In genomic region chr2:230225486-230225885, GRCh38 we compare ENCODE assay signal across 9 cellular contexts. TPM values are rescaled to one million over a fixed set of nuclear protein-coding genes. Genes with fewer than 3 reads are reported as not detected.
DNase-seq lines count a peak whose midpoint lies in the region; ATAC-seq, FAIRE-seq and TF ChIP-seq lines count a peak whose summit lies in the region.
"Had no signal": no experiment of that assay in that cellular context is flagged by ENCODE, and none has a peak within 500 bp of the region (broad histone marks: within the 10 kb centered on the region; RNA-seq: fewer than 3 reads in every experiment).

TSS of gene SP140 (plus strand) at chr2:230225736. CDS start at chr2:230225845, 109 bp downstream.

- peaks cover 66% of the 10 kb centered on the region for H3K4me1 Mint-ChIP-seq in central memory CD8-positive, alpha-beta T cell
- no peaks in the 10 kb centered on the region for H3K4me1 Mint-ChIP-seq in endodermal cell

- no peak for FAIRE-seq in HTR-8/SVneo (lab: Jason Lieb, UNC)

- H3K27me3 ChIP-seq in endodermal cell (ENCODE audit: control insufficient read depth, insufficient read depth, low read length, poor library complexity, severe bottlenecking): no peaks in the 10 kb centered on the region

- WGBS in endodermal cell (ENCODE audit: insufficient coverage in 1 of 2, insufficient read length in 1 of 2), 2 experiments: 89 to 95% methylated on average over 4 to 8 of the region's 8 CpGs

- peaks cover 16% of the 10 kb centered on the region for H3K36me3 Mint-ChIP-seq in central memory CD8-positive, alpha-beta T cell (ENCODE audit: insufficient read depth)
- H3K36me3 Mint-ChIP-seq in endodermal cell (ENCODE audit: low read depth): peaks cover under 1% of the 10 kb centered on the region

- H3K27ac ChIP-seq in endodermal cell (ENCODE audit: low read depth, low read length): no peak within 1 kb of the TSS

- no peaks in the 10 kb centered on the region for H3K4me1 ChIP-seq in endodermal cell (ENCODE audit: control insufficient read depth, insufficient read depth, low read length)

- peaks cover under 1% of the 10 kb centered on the region for H3K9me3 Mint-ChIP-seq in central memory CD8-positive, alpha-beta T cell
- peaks cover 9% of the 10 kb centered on the region for H3K9me3 Mint-ChIP-seq in endodermal cell

- no peak for TF ChIP-seq CTCF in endodermal cell (conservative IDR thresholded peaks at IDR 0.05)

- peaks cover 10% of the 10 kb centered on the region for H3K9me3 ChIP-seq in endodermal cell (ENCODE audit: control insufficient read depth, low read length)

- H3K36me3 ChIP-seq in endodermal cell (ENCODE audit: control insufficient read depth, insufficient read depth, low read length): no peaks in the 10 kb centered on the region

- DNase-seq in T-helper 22 cell (ENCODE audit: low read depth): peak; percentile 79
- peak; percentile 45 to 75 for DNase-seq in central memory CD8-positive, alpha-beta T cell (ENCODE audit: low spot score in 2 of 2)
- DNase-seq in stimulated activated CD4-positive, alpha-beta T cell treated with anti-CD3 and anti-CD28 coated beads, Interleukin-15, amount 100 ng/mL, for 24 hours: peak; percentile 87
- no peak for DNase-seq in NCI-H2171 treated with DMSO at 0.1 percent for 48 hours (lab: John Stamatoyannopoulos, UW)
- DNase-seq in HTR-8/SVneo (ENCODE audit: insufficient read length, low spot score): no peak
- DNase-seq in endodermal cell: no peak

- H3K4me3 Mint-ChIP-seq in central memory CD8-positive, alpha-beta T cell: peak within 1 kb of the TSS; percentile 83
- no peak within 1 kb of the TSS for H3K4me3 Mint-ChIP-seq in endodermal cell

- no peak within 1 kb of the TSS for H3K9ac ChIP-seq in endodermal cell (ENCODE audit: extremely low read depth, low read length, poor library complexity, severe bottlenecking)

- peak; percentile 79 for ATAC-seq in GM18502 (IDR thresholded peaks at IDR 0.05; ENCODE audit: poor library complexity, unreplicated experiment)
- ATAC-seq in HG02798 (IDR thresholded peaks at IDR 0.05; ENCODE audit: poor library complexity, unreplicated experiment): peak; percentile 82
- ATAC-seq in central memory CD8-positive, alpha-beta T cell (replicated peaks; ENCODE audit: extremely low read depth, poor library complexity, severe bottlenecking): peak; percentile 94

- H3K27me3 Mint-ChIP-seq in central memory CD8-positive, alpha-beta T cell: no peaks in the 10 kb centered on the region
- no peaks in the 10 kb centered on the region for H3K27me3 Mint-ChIP-seq in endodermal cell (ENCODE audit: insufficient read depth)

- H3K27ac Mint-ChIP-seq in central memory CD8-positive, alpha-beta T cell (ENCODE audit: low read depth): peak within 1 kb of the TSS; percentile 97
- no peak within 1 kb of the TSS for H3K27ac Mint-ChIP-seq in endodermal cell

- H3K4me3 ChIP-seq in endodermal cell (ENCODE audit: low read length): no peak within 1 kb of the TSS

RNA-seq across cellular contexts. Expression of gene SP140, which starts in this region (rescaled TPM):
- not detected for total RNA-seq in endodermal cell
- 0.14 TPM for polyA plus RNA-seq in endodermal cell (2013, experiment 1 of 2)
- not detected for polyA plus RNA-seq in endodermal cell (2013, experiment 2 of 2)
- total RNA-seq: glomerular endothelial cell had no signal

Comparison
In these comparisons a context has a peak if more than half of its experiments do, and no peak if none do; other contexts are left out.
1. DNase-seq: peak in T-helper 22 cell (single experiment), central memory CD8-positive, alpha-beta T cell (2 of 2) and stimulated activated CD4-positive, alpha-beta T cell treated with anti-CD3 and anti-CD28 coated beads, Interleukin-15, amount 100 ng/mL, for 24 hours (single experiment); none in NCI-H2171 treated with DMSO at 0.1 percent for 48 hours (single experiment), HTR-8/SVneo (single experiment) and endodermal cell (single experiment).
2. Peak in every context shown above with its lines, with median percentiles within 50 percentile points of each other: ATAC-seq.